In the genomic region with DNA sequence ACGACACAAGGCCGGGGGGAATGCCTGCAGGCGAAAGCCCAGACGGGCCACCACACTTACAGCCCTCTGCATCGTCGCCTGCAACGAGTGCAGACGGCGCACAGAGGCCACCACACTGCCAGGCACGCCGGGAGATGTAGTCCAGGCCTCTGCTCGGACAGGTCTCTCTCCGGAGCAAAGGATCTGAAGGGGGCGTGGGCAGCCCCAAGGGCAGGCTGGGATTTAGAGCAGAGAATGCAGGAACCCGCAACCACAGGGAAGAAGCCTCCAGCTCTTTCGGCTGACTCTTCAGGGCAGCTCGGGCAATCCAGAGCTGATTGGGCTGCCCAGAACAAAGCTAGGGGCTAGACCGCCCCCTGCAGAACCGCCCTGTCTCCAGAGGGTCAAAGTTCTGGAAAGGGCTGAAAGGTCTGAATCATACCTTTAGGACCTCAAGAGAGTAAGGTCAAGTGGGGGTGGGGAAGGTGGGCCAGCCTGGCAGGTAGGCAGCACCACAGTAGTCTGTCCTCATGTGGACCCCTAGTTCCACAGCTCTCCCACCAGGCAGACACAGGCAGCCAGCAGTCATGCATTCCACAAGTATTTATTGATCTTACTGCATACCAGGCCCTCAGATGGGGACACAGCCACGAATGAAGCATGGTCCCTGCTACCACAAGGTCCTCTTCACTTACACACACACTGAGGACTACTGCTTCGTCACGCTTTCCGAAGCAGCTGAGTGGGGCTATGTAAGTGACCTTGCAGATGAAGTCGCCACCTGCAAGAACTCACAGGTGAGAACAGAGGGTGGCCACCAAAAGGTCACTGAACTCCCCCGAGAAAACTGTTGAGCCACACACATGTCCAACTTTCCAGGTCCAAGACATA, we compare ENCODE assay signal across 9 cellular contexts. TPM values are rescaled to one million over a fixed set of nuclear protein-coding genes. Genes with fewer than 3 reads are reported as not detected.
DNase-seq lines count a peak whose midpoint lies in the region; ATAC-seq, FAIRE-seq and TF ChIP-seq lines count a peak whose summit lies in the region.
"Had no signal": no experiment of that assay in that cellular context is flagged by ENCODE, and none has a peak within 500 bp of the region (broad histone marks: within the 10 kb centered on the region; RNA-seq: fewer than 3 reads in every experiment).

A gene with protein sequence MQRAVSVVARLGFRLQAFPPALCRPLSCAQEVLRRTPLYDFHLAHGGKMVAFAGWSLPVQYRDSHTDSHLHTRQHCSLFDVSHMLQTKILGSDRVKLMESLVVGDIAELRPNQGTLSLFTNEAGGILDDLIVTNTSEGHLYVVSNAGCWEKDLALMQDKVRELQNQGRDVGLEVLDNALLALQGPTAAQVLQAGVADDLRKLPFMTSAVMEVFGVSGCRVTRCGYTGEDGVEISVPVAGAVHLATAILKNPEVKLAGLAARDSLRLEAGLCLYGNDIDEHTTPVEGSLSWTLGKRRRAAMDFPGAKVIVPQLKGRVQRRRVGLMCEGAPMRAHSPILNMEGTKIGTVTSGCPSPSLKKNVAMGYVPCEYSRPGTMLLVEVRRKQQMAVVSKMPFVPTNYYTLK (minus strand): TSS at position 95 of the 870 bp plus-strand sequence. CDS start 23 bp downstream, at position 72.

- no TSS peak for BruUV-seq in PC-9 (replicated peaks; lab: Mats Ljungman, UMichigan)

- H3K4me3 ChIP-seq in A549 (no peak within 1 kb of the TSS), PC-9 (no peak within 1 kb of the TSS), gastroesophageal sphincter (peak within 1 kb of the TSS in 1 of 2 donors; percentile 42), mucosa of stomach (ENCODE audit: low read length) (peak within 1 kb of the TSS; percentile 29)

- H3K4me1 Mint-ChIP-seq in activated T-helper 2 cell treated with anti-CD3 and anti-CD28 coated beads, Interferon-gamma antibody, Interleukin-2, Interleukin-4, amounts not matched to agents 10 μg/mL and 5 μg/mL and 100 μg/mL, durations not matched to agents 14 hours and 24 hours and 36 hours (ENCODE audit: low read depth), result peaks cover 18% of the 10 kb centered on the region

- ATAC-seq in A549 (no peak), gastroesophageal sphincter (peak; percentile 41), GM21526 (IDR thresholded peaks at IDR 0.05; ENCODE audit: low FRiP score, unreplicated experiment) (no peak)

- H3K79me2 ChIP-seq in PC-9 (ENCODE audit: low read depth), result no peaks in the 10 kb centered on the region

- H3K9me2 ChIP-seq in PC-9 (ENCODE audit: insufficient read depth), result no peaks in the 10 kb centered on the region

- H3K36me3 ChIP-seq in PC-9 (ENCODE audit: low read depth), result no peaks in the 10 kb centered on the region
- H3K36me3 ChIP-seq in gastroesophageal sphincter, result peaks cover 0 to 61% of the 10 kb centered on the region in 2 donors
- H3K36me3 ChIP-seq in mucosa of stomach (ENCODE audit: control insufficient read depth, insufficient read depth, low read length), result peaks cover 5% of the 10 kb centered on the region

- peak within 1 kb of the TSS; percentile 73 to 82 for H3K27ac ChIP-seq in A549
- peak within 1 kb of the TSS; percentile 75; the same call in 1 of the 2 replicates for H3K27ac ChIP-seq in PC-9
- peak within 1 kb of the TSS in 3 of 4 donors; percentile 12 to 58 (median 49) for H3K27ac ChIP-seq in gastroesophageal sphincter

- H3K27me3 Mint-ChIP-seq in activated T-helper 2 cell treated with anti-CD3 and anti-CD28 coated beads, Interferon-gamma antibody, Interleukin-2, Interleukin-4, amounts not matched to agents 10 μg/mL and 5 μg/mL and 100 μg/mL, durations not matched to agents 14 hours and 24 hours and 36 hours (ENCODE audit: low read depth), result no peaks in the 10 kb centered on the region

- H3K9ac ChIP-seq in mucosa of stomach (ENCODE audit: low read length), result peak within 1 kb of the TSS; percentile 53

- intact Hi-C loops in PC-9 (cut with micrococcal nuclease; ENCODE audit: unreplicated experiment), result no loop called here
- intact Hi-C loops in activated T-helper 2 cell treated with anti-CD3 and anti-CD28 coated beads, Interferon-gamma antibody, Interleukin-2, Interleukin-4, amounts not matched to agents 10 μg/mL and 5 μg/mL and 100 μg/mL, durations not matched to agents 14 hours and 24 hours and 36 hours (cut with micrococcal nuclease), result no loop called here

- no peaks in the 10 kb centered on the region for H3K27me3 ChIP-seq in PC-9 (ENCODE audit: insufficient read depth, low read depth)
- no peaks in the 10 kb centered on the region for H3K27me3 ChIP-seq in gastroesophageal sphincter
- no peaks in the 10 kb centered on the region for H3K27me3 ChIP-seq in mucosa of stomach (ENCODE audit: control insufficient read depth, insufficient read depth, low read length)

- no peak for FAIRE-seq in A549 (lab: Jason Lieb, UNC)

- H3K9me3 ChIP-seq in A549 (no peaks in the 10 kb centered on the region), PC-9 (ENCODE audit: insufficient read depth, low read depth) (no peaks in the 10 kb centered on the region), gastroesophageal sphincter (no peaks in the 10 kb centered on the region), mucosa of stomach (ENCODE audit: control insufficient read depth, low read length) (no peaks in the 10 kb centered on the region)

- H3K4me2 ChIP-seq in A549 (peak within 1 kb of the TSS; percentile 47; the same call in 2 of the 3 replicates), PC-9 (no peak within 1 kb of the TSS)

- no peak for TF ChIP-seq POLR2A in A549 (IDR thresholded peaks at IDR 0.05; ENCODE audit: low read length)
- TF ChIP-seq POLR2A in gastroesophageal sphincter (IDR thresholded peaks at IDR 0.05), result no peak

- no peak within 1 kb of the TSS for H3K27ac Mint-ChIP-seq in activated T-helper 2 cell treated with anti-CD3 and anti-CD28 coated beads, Interferon-gamma antibody, Interleukin-2, Interleukin-4, amounts not matched to agents 10 μg/mL and 5 μg/mL and 100 μg/mL, durations not matched to agents 14 hours and 24 hours and 36 hours

- no peak for TF ChIP-seq RAD21 in A549 (conservative IDR thresholded peaks at IDR 0.05 in 1 of 2, IDR thresholded peaks at IDR 0.05 in 1 of 2)

- TF ChIP-seq EP300 in A549 (IDR thresholded peaks at IDR 0.05) (no peak), gastroesophageal sphincter (IDR thresholded peaks at IDR 0.05) (no peak)

- peaks cover 35% of the 10 kb centered on the region for H3K4me1 ChIP-seq in A549
- peaks cover 35% of the 10 kb centered on the region for H3K4me1 ChIP-seq in PC-9 (replicated peaks; ENCODE audit: insufficient read depth)
- peaks cover 0 to 24% (median 7%) of the 10 kb centered on the region in 3 donors for H3K4me1 ChIP-seq in gastroesophageal sphincter
- peaks cover 17% of the 10 kb centered on the region for H3K4me1 ChIP-seq in mucosa of stomach (ENCODE audit: control insufficient read depth, insufficient read depth, low read length)

- POLR2A ChIA-PET in A549 (lab: Yijun Ruan, JAX) (no interaction called here), PC-9 (lab: Charles Lee; ENCODE audit: unreplicated experiment) (no interaction called here)

- peaks cover 17% of the 10 kb centered on the region; the same call in 1 of the 2 replicates for H3F3A ChIP-seq in PC-9 (ENCODE audit: insufficient read depth, low read depth)

- TF ChIP-seq CTCF in A549 (IDR thresholded peaks at IDR 0.05), result no peak
- TF ChIP-seq CTCF in PC-9 (conservative IDR thresholded peaks at IDR 0.05), result no peak
- TF ChIP-seq CTCF in gastroesophageal sphincter (IDR thresholded peaks at IDR 0.05), result no peak

- H3K9me3 Mint-ChIP-seq in activated T-helper 2 cell treated with anti-CD3 and anti-CD28 coated beads, Interferon-gamma antibody, Interleukin-2, Interleukin-4, amounts not matched to agents 10 μg/mL and 5 μg/mL and 100 μg/mL, durations not matched to agents 14 hours and 24 hours and 36 hours, result no peaks in the 10 kb centered on the region

- CTCF ChIA-PET in A549 (lab: Yijun Ruan, JAX) (interaction anchor here (1.3 kb wide), 1 partner anchor 10 kb away, joined by 3 read pairs; no protein-coding TSS in a partner anchor), PC-9 (lab: Charles Lee) (no interaction called here)

- no peak within 1 kb of the TSS for H3K4me3 Mint-ChIP-seq in activated T-helper 2 cell treated with anti-CD3 and anti-CD28 coated beads, Interferon-gamma antibody, Interleukin-2, Interleukin-4, amounts not matched to agents 10 μg/mL and 5 μg/mL and 100 μg/mL, durations not matched to agents 14 hours and 24 hours and 36 hours (ENCODE audit: low read depth)

- no peak within 1 kb of the TSS for H2AFZ ChIP-seq in PC-9

- H3K36me3 Mint-ChIP-seq in activated T-helper 2 cell treated with anti-CD3 and anti-CD28 coated beads, Interferon-gamma antibody, Interleukin-2, Interleukin-4, amounts not matched to agents 10 μg/mL and 5 μg/mL and 100 μg/mL, durations not matched to agents 14 hours and 24 hours and 36 hours (ENCODE audit: low read depth), result peaks cover 39% of the 10 kb centered on the region

- no peaks in the 10 kb centered on the region for H4K20me1 ChIP-seq in PC-9 (ENCODE audit: insufficient read depth)

- DNase-seq in A549 (ENCODE audit: low read depth in 1 of 2, low spot score in 1 of 2), result no peak
- DNase-seq in PC-9, result no peak
- DNase-seq in superior temporal gyrus (ENCODE audit: extremely low spot score), result no peak
- no peak for DNase-seq in activated T-helper 2 cell treated with anti-CD3 and anti-CD28 coated beads, Interferon-gamma antibody, Interleukin-2, Interleukin-4, amounts not matched to agents 10 μg/mL and 5 μg/mL and 100 μg/mL, durations not matched to agents 14 hours and 24 hours and 36 hours (ENCODE audit: low spot score)
- DNase-seq in SKM-1 (lab: John Stamatoyannopoulos, UW; ENCODE audit: unreplicated experiment), result no peak
- DNase-seq: COR-L47 had no signal

- WGBS in A549 (ENCODE audit: missing lambda C conversion rate), result 92% methylated on average over 24 of the region's 25 CpGs
- WGBS in gastroesophageal sphincter (ENCODE audit: low coverage in 1 of 2), 2 donors, result 20 to 70% methylated on average over 1 to 4 of the region's 25 CpGs

TF ChIP-seq in A549, 52 proteins besides CTCF, POLR2A, EP300 and RAD21 (continues in another document):
- TF ChIP-seq, protein P1, sequence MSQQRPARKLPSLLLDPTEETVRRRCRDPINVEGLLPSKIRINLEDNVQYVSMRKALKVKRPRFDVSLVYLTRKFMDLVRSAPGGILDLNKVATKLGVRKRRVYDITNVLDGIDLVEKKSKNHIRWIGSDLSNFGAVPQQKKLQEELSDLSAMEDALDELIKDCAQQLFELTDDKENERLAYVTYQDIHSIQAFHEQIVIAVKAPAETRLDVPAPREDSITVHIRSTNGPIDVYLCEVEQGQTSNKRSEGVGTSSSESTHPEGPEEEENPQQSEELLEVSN (IDR thresholded peaks at IDR 0.05; ENCODE audit: borderline replicate concordance, low read depth), result no peak

RNA-seq across cellular contexts. Expression of the gene that starts here (rescaled TPM):
- polyA plus RNA-seq in A549 (2011; rRNA removed), result 1.4 and 3.4 TPM in 2 replicates
- 0.49 and 0.57 TPM in 2 replicates for polyA plus RNA-seq in A549 (2012; cell fraction: cytosol; rRNA removed)
- polyA plus RNA-seq in A549 (2012; cell fraction: nucleus; rRNA removed), result 6.7 and 10.3 TPM in 2 replicates
- 0.49 to 0.83 TPM (median 0.70 TPM) in 3 replicates for polyA plus RNA-seq in A549 (2017; fragmentation: RNase III; extraction: RNeasy Plus Mini Kit Qiagen cat#74134 plus additional on column Dnase treatment)
- polyA minus RNA-seq in A549 (2011; rRNA and poly(A)+ RNA removed), result 0.91 TPM in 1 of 2 replicates, not detected in the other
- total RNA-seq in PC-9 (2021), result 12.9 and 17.6 TPM in 2 replicates
- total RNA-seq in gastroesophageal sphincter, result 10 to 100 TPM in 1 of 4 donors, 1 to 10 TPM in 2, under 1 TPM in 1; 0.32 to 11.4 (median 7.6) TPM
- total RNA-seq in activated T-helper 2 cell treated with anti-CD3 and anti-CD28 coated beads, Interferon-gamma antibody, Interleukin-2, Interleukin-4, amounts not matched to agents 10 μg/mL and 5 μg/mL and 100 μg/mL, durations not matched to agents 14 hours and 24 hours and 36 hours, result 3.9 and 5.0 TPM in 2 replicates
